ENCODE assay signal across 8 cellular contexts in the genomic region with DNA sequence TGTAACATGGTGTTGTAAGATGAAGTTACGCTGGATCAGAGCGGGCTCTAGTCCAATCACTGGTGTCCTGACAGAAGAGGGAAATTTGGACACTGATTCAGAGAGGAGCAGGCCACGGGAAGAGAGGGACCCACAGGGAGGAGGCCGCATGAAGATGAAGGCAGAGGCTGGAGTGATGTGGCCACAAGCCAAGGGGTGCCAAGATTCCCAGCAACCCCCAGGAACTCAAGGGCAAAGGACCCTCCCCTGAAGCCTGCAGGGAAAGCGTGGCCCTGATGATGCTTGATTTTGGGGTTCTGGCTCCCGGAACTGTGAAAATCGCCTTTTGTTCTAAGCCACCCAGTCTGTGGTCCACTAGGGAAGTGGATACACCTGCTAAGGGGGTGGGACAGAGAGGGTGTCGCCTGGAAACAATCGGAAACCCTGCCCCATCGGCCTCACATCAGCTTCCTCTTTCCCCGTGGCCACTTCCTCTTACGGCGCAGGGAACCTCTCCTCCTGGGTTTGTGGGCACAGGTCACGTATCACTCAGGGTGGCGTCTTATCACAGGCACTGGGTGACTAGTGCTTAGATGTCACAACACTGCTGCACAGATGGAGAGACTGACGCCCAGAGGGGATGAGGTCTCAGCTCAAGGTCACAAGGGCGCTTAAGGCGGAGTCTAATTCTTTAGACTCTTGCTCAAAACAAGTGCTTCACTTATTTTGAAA. TPM values are rescaled to one million over a fixed set of nuclear protein-coding genes. Genes with fewer than 3 reads are reported as not detected.
DNase-seq lines count a peak whose midpoint lies in the region; ATAC-seq and TF ChIP-seq lines count a peak whose summit lies in the region.

No MANE protein-coding gene starts in this region.

- H3K4me3 ChIP-seq in GM12865 (ENCODE audit: low read depth, low read length) (peak overlapping the region; percentile 17), neural progenitor cell (no peak overlapping the region), upper lobe of right lung (no peak overlapping the region), HAP-1 (no peak overlapping the region)

- peak overlapping the region; percentile 86 for H3K4me3 Mint-ChIP-seq in activated naive CD8-positive, alpha-beta T cell
- H3K4me3 Mint-ChIP-seq in neural progenitor cell: no peak overlapping the region

- H3F3A ChIP-seq in neural progenitor cell (ENCODE audit: low read depth): peaks cover 8% of the 10 kb centered on the region

- H3K27me3 Mint-ChIP-seq in activated naive CD8-positive, alpha-beta T cell: no peaks in the 10 kb centered on the region
- peaks cover 16% of the 10 kb centered on the region for H3K27me3 Mint-ChIP-seq in neural progenitor cell (ENCODE audit: insufficient read depth, low read depth)

- DNase-seq in GM12865 (ENCODE audit: low read depth) (peak; percentile 83), T-helper 1 cell (peak; percentile 12 to 88 (median 50)), neural progenitor cell (ENCODE audit: low spot score) (no peak), upper lobe of right lung (peak; percentile 81), iPS-NIHi11 (ENCODE audit: low spot score) (no peak), HAP-1 (ENCODE audit: low spot score in 2 of 2) (no peak)

- H3K9me3 Mint-ChIP-seq in activated naive CD8-positive, alpha-beta T cell (ENCODE audit: low read depth): no peaks in the 10 kb centered on the region
- H3K9me3 Mint-ChIP-seq in neural progenitor cell: peaks cover 4% of the 10 kb centered on the region

- H3K9ac ChIP-seq in neural progenitor cell: no peak overlapping the region

- no peak overlapping the region for H3K4me2 ChIP-seq in neural progenitor cell

- H3K27me3 ChIP-seq in neural progenitor cell: no peaks in the 10 kb centered on the region
- H3K27me3 ChIP-seq in upper lobe of right lung: no peaks in the 10 kb centered on the region
- no peaks in the 10 kb centered on the region for H3K27me3 ChIP-seq in HAP-1 (ENCODE audit: low read depth)

- H3K27ac ChIP-seq in neural progenitor cell: no peak overlapping the region
- peak overlapping the region; percentile 9 for H3K27ac ChIP-seq in upper lobe of right lung

- peaks cover 8% of the 10 kb centered on the region for H4K20me1 ChIP-seq in neural progenitor cell (ENCODE audit: low read depth)

- H3K36me3 Mint-ChIP-seq in activated naive CD8-positive, alpha-beta T cell: no peaks in the 10 kb centered on the region
- peaks cover 4% of the 10 kb centered on the region for H3K36me3 Mint-ChIP-seq in neural progenitor cell

- in situ Hi-C loops in HAP-1 (cut with MboI; ENCODE audit: low sequenced_read_pairs): no loop called here

- peaks cover 27% of the 10 kb centered on the region for H3K4me1 Mint-ChIP-seq in activated naive CD8-positive, alpha-beta T cell (ENCODE audit: low read depth)
- peaks cover 38% of the 10 kb centered on the region for H3K4me1 Mint-ChIP-seq in neural progenitor cell

- no peaks in the 10 kb centered on the region for H3K9me3 ChIP-seq in neural progenitor cell (ENCODE audit: low read depth)
- H3K9me3 ChIP-seq in upper lobe of right lung: no peaks in the 10 kb centered on the region
- no peaks in the 10 kb centered on the region for H3K9me3 ChIP-seq in HAP-1

- peak; percentile 72 for ATAC-seq in HG02870 (IDR thresholded peaks at IDR 0.05; ENCODE audit: unreplicated experiment)
- ATAC-seq in upper lobe of right lung: peak; percentile 93

- no peaks in the 10 kb centered on the region for H3K79me2 ChIP-seq in neural progenitor cell (ENCODE audit: low read depth)

- no peak for TF ChIP-seq CTCF in GM12865 (IDR thresholded peaks at IDR 0.05; ENCODE audit: insufficient read depth, low read depth, low read length, missing control alignments)
- no peak for TF ChIP-seq CTCF in neural progenitor cell (IDR thresholded peaks at IDR 0.05)
- no peak for TF ChIP-seq CTCF in upper lobe of right lung (IDR thresholded peaks at IDR 0.05)

- H3K36me3 ChIP-seq in neural progenitor cell (no peaks in the 10 kb centered on the region), upper lobe of right lung (no peaks in the 10 kb centered on the region), HAP-1 (replicated peaks) (no peaks in the 10 kb centered on the region)

- intact Hi-C loops in upper lobe of right lung (cut with DNase I): no loop called here

- peak overlapping the region; percentile 86 for H3K27ac Mint-ChIP-seq in activated naive CD8-positive, alpha-beta T cell
- H3K27ac Mint-ChIP-seq in neural progenitor cell: peak overlapping the region; percentile 49

- H2AFZ ChIP-seq in neural progenitor cell (replicated peaks): no peak overlapping the region

- H3K4me1 ChIP-seq in neural progenitor cell (peaks cover 16% of the 10 kb centered on the region), upper lobe of right lung (peaks cover 8% of the 10 kb centered on the region), HAP-1 (peaks cover 2% of the 10 kb centered on the region; the same call in 1 of the 2 replicates)

RNA-seq across cellular contexts. Expression of a gene that starts 58.0 kb away (rescaled TPM):
- 24.0 and 38.0 TPM in 2 replicates for total RNA-seq in neural progenitor cell (ENCODE audit: low replicate concordance)
- total RNA-seq in upper lobe of right lung: 52.8 TPM

Comparison
In these comparisons a context has a peak if more than half of its experiments do, and no peak if none do; other contexts are left out.
1. DNase-seq: peak in GM12865 (single experiment), T-helper 1 cell (5 of 5) and upper lobe of right lung (single experiment); none in neural progenitor cell (single experiment), iPS-NIHi11 (single experiment) and HAP-1 (0 of 2).